Comparison of ENCODE assay signal across 32 cellular contexts in the genomic region with DNA sequence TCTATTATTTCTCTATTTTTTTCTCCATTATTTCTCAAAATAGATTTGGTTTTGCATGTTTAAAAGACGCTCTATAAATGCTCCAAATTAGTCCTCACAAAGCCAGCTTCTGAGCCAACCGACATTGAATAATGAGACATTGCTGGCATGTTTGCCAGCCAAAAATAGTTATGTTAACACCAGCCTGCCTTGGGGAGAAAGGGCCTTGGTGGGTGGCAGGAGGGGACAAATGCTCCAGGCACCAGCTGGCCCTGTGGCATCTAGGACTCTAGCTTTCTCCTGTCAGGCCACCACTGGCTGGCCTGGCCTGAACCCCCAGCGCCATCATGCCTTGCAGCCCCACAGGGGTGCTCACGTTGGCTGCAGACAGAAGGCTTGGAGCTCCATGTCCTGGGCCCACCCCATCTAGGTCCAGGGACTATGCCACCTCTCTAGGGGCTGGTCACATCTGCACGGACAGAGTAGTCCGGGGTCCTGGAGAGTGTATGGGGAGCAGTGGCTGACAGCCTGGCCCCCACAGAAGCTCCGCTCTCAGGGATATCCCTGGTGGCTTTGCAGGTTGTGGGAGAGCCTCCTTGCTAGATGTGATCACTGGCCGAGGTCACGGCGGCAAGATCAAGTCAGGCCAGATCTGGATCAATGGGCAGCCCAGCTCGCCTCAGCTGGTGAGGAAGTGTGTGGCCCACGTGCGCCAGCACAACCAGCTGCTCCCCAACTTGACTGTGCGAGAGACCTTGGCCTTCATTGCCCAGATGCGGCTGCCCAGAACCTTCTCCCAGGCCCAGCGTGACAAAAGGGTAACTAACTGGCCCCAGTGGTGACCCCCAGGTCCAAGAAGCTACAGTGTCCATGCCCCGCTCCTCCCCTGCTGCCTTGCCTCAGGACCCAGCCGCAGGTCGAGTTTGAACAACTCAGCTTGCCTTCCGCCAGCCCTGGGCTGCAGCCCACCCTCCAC. TPM values are rescaled to one million over a fixed set of nuclear protein-coding genes. Genes with fewer than 3 reads are reported as not detected.
DNase-seq lines count a peak whose midpoint lies in the region; ATAC-seq and TF ChIP-seq lines count a peak whose summit lies in the region.
"Had no signal": no experiment of that assay in that cellular context is flagged by ENCODE, and none has a peak within 500 bp of the region (broad histone marks: within the 10 kb centered on the region; RNA-seq: fewer than 3 reads in every experiment).

No MANE protein-coding gene starts in this region.

- DNase-seq in activated CD4-positive, alpha-beta T cell treated with anti-CD3 and anti-CD28 coated beads, Interleukin-2, amount 10 ng/mL, durations not matched to agents 24 days and 14 days: peak; percentile 34
- no peak for DNase-seq in activated CD4-positive, alpha-beta T cell treated with anti-CD3 and anti-CD28 coated beads, Interleukin-2, amount 50 U/mL, for 48 hours
- peak; percentile 1 for DNase-seq in GM10266 (ENCODE audit: extremely low spot score)
- DNase-seq in inferior parietal cortex (ENCODE audit: extremely low spot score): peak; percentile 13
- peak; percentile 18 for DNase-seq in superior temporal gyrus (ENCODE audit: extremely low spot score)
- DNase-seq in DMS153 treated with DMSO at 0.1 percent for 48 hours (lab: John Stamatoyannopoulos, UW; ENCODE audit: unreplicated experiment): no peak
- DNase-seq in DMS 273 (lab: John Stamatoyannopoulos, UW; ENCODE audit: unreplicated experiment): no peak
- DNase-seq: activated CD4-positive, alpha-beta T cell treated with anti-CD3 and anti-CD28 coated beads for 4 hours; activated naive CD4-positive, alpha-beta T cell; activated T-cell treated with anti-CD3 and anti-CD28 coated beads, Interleukin-2, amount 50 U/mL, for 48 hours; AML-193; CD4-positive, alpha-beta memory T cell; esophagus squamous epithelium; foreskin keratinocyte; H9; kidney; NCI-H1436 treated with DMSO at 0.1 percent for 48 hours; NCI-H2081 treated with DMSO at 0.1 percent for 48 hours; NCI-H345; Peyer's patch; small intestine; stimulated activated naive CD4-positive, alpha-beta T cell treated with Interleukin-2 at 50 U/mL for 16 hours; T1000; uterus; WERI-Rb-1 had no signal

- H3K36me3 Mint-ChIP-seq in activated CD4-positive, alpha-beta T cell treated with anti-CD3 and anti-CD28 coated beads, Interleukin-2, amount 10 ng/mL, durations not matched to agents 24 days and 14 days (ENCODE audit: low read depth): no peaks in the 10 kb centered on the region
- H3K36me3 Mint-ChIP-seq: CD4-positive, alpha-beta memory T cell had no signal

- intact Hi-C loops in activated CD4-positive, alpha-beta T cell treated with anti-CD3 and anti-CD28 coated beads, Interleukin-2, amount 10 ng/mL, durations not matched to agents 24 days and 14 days (cut with micrococcal nuclease): no loop called here

- no peaks in the 10 kb centered on the region for H3K4me1 Mint-ChIP-seq in activated CD4-positive, alpha-beta T cell treated with anti-CD3 and anti-CD28 coated beads, Interleukin-2, amount 10 ng/mL, durations not matched to agents 24 days and 14 days
- H3K4me1 Mint-ChIP-seq: CD4-positive, alpha-beta memory T cell; H9 had no signal

- H3K4me3 Mint-ChIP-seq in activated CD4-positive, alpha-beta T cell treated with anti-CD3 and anti-CD28 coated beads, Interleukin-2, amount 10 ng/mL, durations not matched to agents 24 days and 14 days: no peak overlapping the region
- H3K4me3 Mint-ChIP-seq: CD4-positive, alpha-beta memory T cell; dendritic cell treated with granulocyte-macrophage colony-stimulating factor and Interleukin-4, amounts not matched to agents 40 ng/mL and 50 ng/mL, for 4 days; H9; nephron had no signal

- no peaks in the 10 kb centered on the region for H3K9me3 Mint-ChIP-seq in activated CD4-positive, alpha-beta T cell treated with anti-CD3 and anti-CD28 coated beads, Interleukin-2, amount 10 ng/mL, durations not matched to agents 24 days and 14 days
- H3K9me3 Mint-ChIP-seq: dendritic cell treated with granulocyte-macrophage colony-stimulating factor and Interleukin-4, amounts not matched to agents 40 ng/mL and 50 ng/mL, for 4 days; H9; nephron had no signal

- TF ChIP-seq CTCF in GM10266 (IDR thresholded peaks at IDR 0.05; ENCODE audit: control insufficient read depth, insufficient read depth, low read depth, missing control alignments): no peak

- H3K27me3 Mint-ChIP-seq in activated CD4-positive, alpha-beta T cell treated with anti-CD3 and anti-CD28 coated beads, Interleukin-2, amount 10 ng/mL, durations not matched to agents 24 days and 14 days: peaks cover 7% of the 10 kb centered on the region

- no peak overlapping the region for H3K27ac Mint-ChIP-seq in activated CD4-positive, alpha-beta T cell treated with anti-CD3 and anti-CD28 coated beads, Interleukin-2, amount 10 ng/mL, durations not matched to agents 24 days and 14 days
- H3K27ac Mint-ChIP-seq: CD4-positive, alpha-beta memory T cell; dendritic cell treated with granulocyte-macrophage colony-stimulating factor and Interleukin-4, amounts not matched to agents 40 ng/mL and 50 ng/mL, for 4 days; nephron had no signal

- no peak for ATAC-seq in HG03520 (IDR thresholded peaks at IDR 0.05; ENCODE audit: unreplicated experiment)
- ATAC-seq: foreskin keratinocyte had no signal

RNA-seq across cellular contexts. Expression of a gene that starts 12.5 kb away (rescaled TPM):
- total RNA-seq in activated CD4-positive, alpha-beta T cell treated with anti-CD3 and anti-CD28 coated beads, Interleukin-2, amount 10 ng/mL, durations not matched to agents 24 days and 14 days: not detected in 2 replicates
- total RNA-seq: A172; activated CD8-positive, alpha-beta memory T cell treated with anti-CD3 and anti-CD28 coated beads for 36 hours; CD4-positive, alpha-beta memory T cell; esophagus squamous epithelium; foreskin keratinocyte; H9; renal cortical epithelial cell had no signal

RNA-seq across cellular contexts. Expression of a gene that starts 12.7 kb away (rescaled TPM):
- total RNA-seq in activated CD4-positive, alpha-beta T cell treated with anti-CD3 and anti-CD28 coated beads, Interleukin-2, amount 10 ng/mL, durations not matched to agents 24 days and 14 days: not detected in 2 replicates
- total RNA-seq: A172; activated CD8-positive, alpha-beta memory T cell treated with anti-CD3 and anti-CD28 coated beads for 36 hours; CD4-positive, alpha-beta memory T cell; esophagus squamous epithelium; foreskin keratinocyte; H9; kidney; renal cortical epithelial cell; temporal lobe; uterus had no signal

Comparison
In these comparisons a context has a peak if more than half of its experiments do, and no peak if none do; other contexts are left out.
1. DNase-seq: peak in activated CD4-positive, alpha-beta T cell treated with anti-CD3 and anti-CD28 coated beads, Interleukin-2, amount 10 ng/mL, durations not matched to agents 24 days and 14 days (single experiment), GM10266 (single experiment), inferior parietal cortex (single experiment) and superior temporal gyrus (single experiment); none in activated CD4-positive, alpha-beta T cell treated with anti-CD3 and anti-CD28 coated beads, Interleukin-2, amount 50 U/mL, for 48 hours (0 of 2), DMS153 treated with DMSO at 0.1 percent for 48 hours (single experiment) and DMS 273 (single experiment).